In the genomic region with DNA sequence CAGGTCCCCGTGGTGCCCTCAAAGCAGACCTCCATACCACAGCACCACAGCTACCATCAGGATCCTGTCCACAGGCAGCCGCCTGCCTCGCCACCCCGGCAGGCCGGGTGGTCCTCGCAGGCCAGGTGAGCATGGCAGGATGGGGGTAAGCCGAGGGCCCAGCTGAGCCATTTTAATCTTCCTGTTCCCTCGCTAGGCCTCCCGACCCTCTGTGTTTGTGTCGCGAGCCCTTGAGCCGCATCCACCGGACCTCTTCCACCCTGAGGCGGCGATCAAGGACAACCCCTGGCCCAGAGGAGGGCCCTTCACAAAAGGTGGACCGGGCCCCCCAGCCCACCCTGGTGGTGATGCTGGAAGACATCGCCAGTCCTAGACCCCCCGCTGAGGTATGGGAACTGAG, we compare ENCODE assay signal across 2 cellular contexts.
TF ChIP-seq lines count a peak whose summit lies in the region.

No MANE protein-coding gene starts in this region.

TF ChIP-seq in IMR-90, 13 proteins besides CTCF, POLR2A, EP300 and RAD21:
- TF ChIP-seq CEBPB (IDR thresholded peaks at IDR 0.05; ENCODE audit: low read depth, low read length) (no peak), BHLHE40 (IDR thresholded peaks at IDR 0.05; ENCODE audit: low read depth, low read length) (no peak), NFE2L2 (IDR thresholded peaks at IDR 0.05; ENCODE audit: low read depth, low read length) (no peak), RFX5 (IDR thresholded peaks at IDR 0.05; ENCODE audit: low read depth, low read length) (no peak), MAFK (IDR thresholded peaks at IDR 0.05; ENCODE audit: low read depth, low read length) (no peak), FOS (IDR thresholded peaks at IDR 0.05; ENCODE audit: low read depth, low read length) (no peak), CHD1 (IDR thresholded peaks at IDR 0.05; ENCODE audit: low read depth, low read length) (no peak), RCOR1 (IDR thresholded peaks at IDR 0.05; ENCODE audit: insufficient replicate concordance, low read length) (no peak), MXI1 (IDR thresholded peaks at IDR 0.05; ENCODE audit: borderline replicate concordance, low read depth, low read length) (no peak), MAZ (IDR thresholded peaks at IDR 0.05; ENCODE audit: borderline replicate concordance, low read depth, low read length) (no peak), SMC3 (IDR thresholded peaks at IDR 0.05; ENCODE audit: low read depth, low read length) (no peak)
- TF ChIP-seq, protein P1, sequence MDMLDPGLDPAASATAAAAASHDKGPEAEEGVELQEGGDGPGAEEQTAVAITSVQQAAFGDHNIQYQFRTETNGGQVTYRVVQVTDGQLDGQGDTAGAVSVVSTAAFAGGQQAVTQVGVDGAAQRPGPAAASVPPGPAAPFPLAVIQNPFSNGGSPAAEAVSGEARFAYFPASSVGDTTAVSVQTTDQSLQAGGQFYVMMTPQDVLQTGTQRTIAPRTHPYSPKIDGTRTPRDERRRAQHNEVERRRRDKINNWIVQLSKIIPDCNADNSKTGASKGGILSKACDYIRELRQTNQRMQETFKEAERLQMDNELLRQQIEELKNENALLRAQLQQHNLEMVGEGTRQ (IDR thresholded peaks at IDR 0.05; ENCODE audit: low read depth, low read length), result no peak
- TF ChIP-seq, protein P2, sequence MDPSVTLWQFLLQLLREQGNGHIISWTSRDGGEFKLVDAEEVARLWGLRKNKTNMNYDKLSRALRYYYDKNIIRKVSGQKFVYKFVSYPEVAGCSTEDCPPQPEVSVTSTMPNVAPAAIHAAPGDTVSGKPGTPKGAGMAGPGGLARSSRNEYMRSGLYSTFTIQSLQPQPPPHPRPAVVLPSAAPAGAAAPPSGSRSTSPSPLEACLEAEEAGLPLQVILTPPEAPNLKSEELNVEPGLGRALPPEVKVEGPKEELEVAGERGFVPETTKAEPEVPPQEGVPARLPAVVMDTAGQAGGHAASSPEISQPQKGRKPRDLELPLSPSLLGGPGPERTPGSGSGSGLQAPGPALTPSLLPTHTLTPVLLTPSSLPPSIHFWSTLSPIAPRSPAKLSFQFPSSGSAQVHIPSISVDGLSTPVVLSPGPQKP (IDR thresholded peaks at IDR 0.05; ENCODE audit: borderline replicate concordance, low read depth, low read length), result no peak

TF ChIP-seq in GM12878, 131 proteins besides CTCF, POLR2A, EP300 and RAD21:
- no peak for TF ChIP-seq ZNF622 (IDR thresholded peaks at IDR 0.05)
- TF ChIP-seq, protein P3, sequence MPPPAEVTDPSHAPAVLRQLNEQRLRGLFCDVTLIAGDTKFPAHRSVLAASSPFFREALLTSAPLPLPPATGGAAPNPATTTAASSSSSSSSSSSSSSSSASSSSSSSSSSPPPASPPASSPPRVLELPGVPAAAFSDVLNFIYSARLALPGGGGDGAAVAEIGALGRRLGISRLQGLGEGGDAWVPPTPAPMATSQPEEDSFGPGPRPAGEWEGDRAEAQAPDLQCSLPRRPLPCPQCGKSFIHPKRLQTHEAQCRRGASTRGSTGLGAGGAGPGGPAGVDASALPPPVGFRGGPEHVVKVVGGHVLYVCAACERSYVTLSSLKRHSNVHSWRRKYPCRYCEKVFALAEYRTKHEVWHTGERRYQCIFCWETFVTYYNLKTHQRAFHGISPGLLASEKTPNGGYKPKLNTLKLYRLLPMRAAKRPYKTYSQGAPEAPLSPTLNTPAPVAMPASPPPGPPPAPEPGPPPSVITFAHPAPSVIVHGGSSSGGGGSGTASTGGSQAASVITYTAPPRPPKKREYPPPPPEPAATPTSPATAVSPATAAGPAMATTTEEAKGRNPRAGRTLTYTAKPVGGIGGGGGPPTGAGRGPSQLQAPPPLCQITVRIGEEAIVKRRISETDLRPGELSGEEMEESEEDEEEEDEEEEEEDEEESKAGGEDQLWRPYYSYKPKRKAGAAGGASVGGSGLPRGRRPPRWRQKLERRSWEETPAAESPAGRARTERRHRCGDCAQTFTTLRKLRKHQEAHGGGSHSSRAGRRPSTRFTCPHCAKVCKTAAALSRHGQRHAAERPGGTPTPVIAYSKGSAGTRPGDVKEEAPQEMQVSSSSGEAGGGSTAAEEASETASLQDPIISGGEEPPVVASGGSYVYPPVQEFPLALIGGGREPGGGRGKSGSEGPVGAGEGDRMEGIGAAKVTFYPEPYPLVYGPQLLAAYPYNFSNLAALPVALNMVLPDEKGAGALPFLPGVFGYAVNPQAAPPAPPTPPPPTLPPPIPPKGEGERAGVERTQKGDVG (CRISPR knock-in tag; IDR thresholded peaks at IDR 0.05), result no peak
- no peak for TF ChIP-seq LARP7 (IDR thresholded peaks at IDR 0.05)
- TF ChIP-seq IRF4 (IDR thresholded peaks at IDR 0.05; ENCODE audit: low read depth, low read length), result no peak
- no peak for TF ChIP-seq POLR2AphosphoS5 (IDR thresholded peaks at IDR 0.05; ENCODE audit: low read length)
- TF ChIP-seq NR2F1 (conservative IDR thresholded peaks at IDR 0.05), result no peak
- TF ChIP-seq NR2C2 (IDR thresholded peaks at IDR 0.05; ENCODE audit: borderline replicate concordance, control insufficient read depth, insufficient read length, low read depth), result no peak
- TF ChIP-seq, protein P4, sequence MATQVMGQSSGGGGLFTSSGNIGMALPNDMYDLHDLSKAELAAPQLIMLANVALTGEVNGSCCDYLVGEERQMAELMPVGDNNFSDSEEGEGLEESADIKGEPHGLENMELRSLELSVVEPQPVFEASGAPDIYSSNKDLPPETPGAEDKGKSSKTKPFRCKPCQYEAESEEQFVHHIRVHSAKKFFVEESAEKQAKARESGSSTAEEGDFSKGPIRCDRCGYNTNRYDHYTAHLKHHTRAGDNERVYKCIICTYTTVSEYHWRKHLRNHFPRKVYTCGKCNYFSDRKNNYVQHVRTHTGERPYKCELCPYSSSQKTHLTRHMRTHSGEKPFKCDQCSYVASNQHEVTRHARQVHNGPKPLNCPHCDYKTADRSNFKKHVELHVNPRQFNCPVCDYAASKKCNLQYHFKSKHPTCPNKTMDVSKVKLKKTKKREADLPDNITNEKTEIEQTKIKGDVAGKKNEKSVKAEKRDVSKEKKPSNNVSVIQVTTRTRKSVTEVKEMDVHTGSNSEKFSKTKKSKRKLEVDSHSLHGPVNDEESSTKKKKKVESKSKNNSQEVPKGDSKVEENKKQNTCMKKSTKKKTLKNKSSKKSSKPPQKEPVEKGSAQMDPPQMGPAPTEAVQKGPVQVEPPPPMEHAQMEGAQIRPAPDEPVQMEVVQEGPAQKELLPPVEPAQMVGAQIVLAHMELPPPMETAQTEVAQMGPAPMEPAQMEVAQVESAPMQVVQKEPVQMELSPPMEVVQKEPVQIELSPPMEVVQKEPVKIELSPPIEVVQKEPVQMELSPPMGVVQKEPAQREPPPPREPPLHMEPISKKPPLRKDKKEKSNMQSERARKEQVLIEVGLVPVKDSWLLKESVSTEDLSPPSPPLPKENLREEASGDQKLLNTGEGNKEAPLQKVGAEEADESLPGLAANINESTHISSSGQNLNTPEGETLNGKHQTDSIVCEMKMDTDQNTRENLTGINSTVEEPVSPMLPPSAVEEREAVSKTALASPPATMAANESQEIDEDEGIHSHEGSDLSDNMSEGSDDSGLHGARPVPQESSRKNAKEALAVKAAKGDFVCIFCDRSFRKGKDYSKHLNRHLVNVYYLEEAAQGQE (IDR thresholded peaks at IDR 0.05; ENCODE audit: low read depth, low read length), result no peak
- TF ChIP-seq ZNF274 (IDR thresholded peaks at IDR 0.05; ENCODE audit: insufficient read depth, insufficient read length), result no peak
- TF ChIP-seq, protein P5, sequence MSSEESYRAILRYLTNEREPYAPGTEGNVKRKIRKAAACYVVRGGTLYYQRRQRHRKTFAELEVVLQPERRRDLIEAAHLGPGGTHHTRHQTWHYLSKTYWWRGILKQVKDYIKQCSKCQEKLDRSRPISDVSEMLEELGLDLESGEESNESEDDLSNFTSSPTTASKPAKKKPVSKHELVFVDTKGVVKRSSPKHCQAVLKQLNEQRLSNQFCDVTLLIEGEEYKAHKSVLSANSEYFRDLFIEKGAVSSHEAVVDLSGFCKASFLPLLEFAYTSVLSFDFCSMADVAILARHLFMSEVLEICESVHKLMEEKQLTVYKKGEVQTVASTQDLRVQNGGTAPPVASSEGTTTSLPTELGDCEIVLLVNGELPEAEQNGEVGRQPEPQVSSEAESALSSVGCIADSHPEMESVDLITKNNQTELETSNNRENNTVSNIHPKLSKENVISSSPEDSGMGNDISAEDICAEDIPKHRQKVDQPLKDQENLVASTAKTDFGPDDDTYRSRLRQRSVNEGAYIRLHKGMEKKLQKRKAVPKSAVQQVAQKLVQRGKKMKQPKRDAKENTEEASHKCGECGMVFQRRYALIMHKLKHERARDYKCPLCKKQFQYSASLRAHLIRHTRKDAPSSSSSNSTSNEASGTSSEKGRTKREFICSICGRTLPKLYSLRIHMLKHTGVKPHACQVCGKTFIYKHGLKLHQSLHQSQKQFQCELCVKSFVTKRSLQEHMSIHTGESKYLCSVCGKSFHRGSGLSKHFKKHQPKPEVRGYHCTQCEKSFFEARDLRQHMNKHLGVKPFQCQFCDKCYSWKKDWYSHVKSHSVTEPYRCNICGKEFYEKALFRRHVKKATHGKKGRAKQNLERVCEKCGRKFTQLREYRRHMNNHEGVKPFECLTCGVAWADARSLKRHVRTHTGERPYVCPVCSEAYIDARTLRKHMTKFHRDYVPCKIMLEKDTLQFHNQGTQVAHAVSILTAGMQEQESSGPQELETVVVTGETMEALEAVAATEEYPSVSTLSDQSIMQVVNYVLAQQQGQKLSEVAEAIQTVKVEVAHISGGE (CRISPR knock-in tag; IDR thresholded peaks at IDR 0.05), result no peak
- no peak for TF ChIP-seq YY1 (IDR thresholded peaks at IDR 0.05; ENCODE audit: low read depth, low read length)
- TF ChIP-seq SIN3A (IDR thresholded peaks at IDR 0.05; ENCODE audit: low read depth, low read length), result no peak
- TF ChIP-seq GABPA (IDR thresholded peaks at IDR 0.05; ENCODE audit: low read depth), result no peak
- TF ChIP-seq RCOR1 (conservative IDR thresholded peaks at IDR 0.05; ENCODE audit: low read depth, low read length), result no peak
- no peak for TF ChIP-seq RAD51 (IDR thresholded peaks at IDR 0.05)
- no peak for TF ChIP-seq MTA2 (IDR thresholded peaks at IDR 0.05; ENCODE audit: low read depth)
